In genomic region chr12:1533602-1534304, GRCh38 we compare ENCODE assay signal across 8 cellular contexts.
A peak's percentile ranks its signal among the peaks of the same experiment; 100 is the strongest.
DNase-seq lines count a peak whose midpoint lies in the region; ATAC-seq and TF ChIP-seq lines count a peak whose summit lies in the region.

No MANE protein-coding gene starts in this region.

- H3K4me3 ChIP-seq in OCI-LY1 (ENCODE audit: low read depth, low read length, poor library complexity, severe bottlenecking) = peak overlapping the region; percentile 43
- no peak overlapping the region for H3K4me3 ChIP-seq in choroid plexus epithelial cell (ENCODE audit: low read depth, low read length)

- H3K36me3 ChIP-seq in OCI-LY1 (ENCODE audit: insufficient read depth, low read length) = no peaks in the 10 kb centered on the region

- no peak for TF ChIP-seq CTCF in OCI-LY1 (IDR thresholded peaks at IDR 0.05; ENCODE audit: low read length)
- TF ChIP-seq CTCF in choroid plexus epithelial cell (conservative IDR thresholded peaks at IDR 0.05; ENCODE audit: low read depth, low read length) = no peak

- peaks cover 23% of the 10 kb centered on the region for H3K27me3 ChIP-seq in OCI-LY1 (ENCODE audit: insufficient read depth, low read length)

- ATAC-seq in Right ventricle myocardium inferior (no peak), HG02678 (IDR thresholded peaks at IDR 0.05; ENCODE audit: unreplicated experiment) (peak; percentile 56), left ventricle myocardium superior (no peak)

- peak; percentile 72 for DNase-seq in Right ventricle myocardium inferior (ENCODE audit: missing footprints)
- DNase-seq in cardiac septum (ENCODE audit: low spot score) = no peak
- peak; percentile 30 for DNase-seq in choroid plexus epithelial cell (ENCODE audit: low read depth)
- DNase-seq in stimulated activated CD8-positive, alpha-beta memory T cell treated with anti-CD3 and anti-CD28 coated beads, Interleukin-15, amount 100 ng/mL, for 48 hours (ENCODE audit: low read depth in 2 of 2) = peak; percentile 48 to 50
- no peak for DNase-seq in NCI-H1105 treated with DMSO at 0.1 percent for 48 hours (lab: John Stamatoyannopoulos, UW)
- DNase-seq in left ventricle myocardium superior = no peak

- peak overlapping the region; percentile 62 for H3K4me2 ChIP-seq in OCI-LY1 (ENCODE audit: low read length)

- no peaks in the 10 kb centered on the region for H3K9me2 ChIP-seq in OCI-LY1 (ENCODE audit: low read depth, low read length)

- no peaks in the 10 kb centered on the region for H3K79me2 ChIP-seq in OCI-LY1 (ENCODE audit: insufficient read depth, low read length)

- H4K20me1 ChIP-seq in OCI-LY1 (ENCODE audit: insufficient read depth, low read length) = no peaks in the 10 kb centered on the region

- H3K4me1 ChIP-seq in OCI-LY1 (ENCODE audit: insufficient read depth, low read length, severe bottlenecking) = peaks cover 37% of the 10 kb centered on the region

- no peak overlapping the region for H3K27ac ChIP-seq in OCI-LY1 (ENCODE audit: low read depth, low read length, poor library complexity, severe bottlenecking)

- H3F3A ChIP-seq in OCI-LY1 (ENCODE audit: insufficient read depth, low read length) = no peaks in the 10 kb centered on the region

- no peaks in the 10 kb centered on the region for H3K9me3 ChIP-seq in OCI-LY1 (ENCODE audit: low read length)

- H3K9ac ChIP-seq in OCI-LY1 (ENCODE audit: low read length) = no peak overlapping the region

- intact Hi-C loops in Right ventricle myocardium inferior (cut with DNase I) (no loop called here), cardiac septum (cut with DNase I) (no loop called here), left ventricle myocardium superior (cut with micrococcal nuclease) (no loop called here)

- no peak overlapping the region for H2AFZ ChIP-seq in OCI-LY1 (ENCODE audit: low read length)

Comparison
In these comparisons a context has a peak if more than half of its experiments do, and no peak if none do; other contexts are left out.
1. DNase-seq: peak in Right ventricle myocardium inferior (single experiment), choroid plexus epithelial cell (single experiment) and stimulated activated CD8-positive, alpha-beta memory T cell treated with anti-CD3 and anti-CD28 coated beads, Interleukin-15, amount 100 ng/mL, for 48 hours (2 of 2); none in cardiac septum (single experiment), NCI-H1105 treated with DMSO at 0.1 percent for 48 hours (single experiment) and left ventricle myocardium superior (single experiment).